ENCODE assay signal across 14 cellular contexts in genomic region chr4:10113362-10114047, GRCh38. TPM values are rescaled to one million over a fixed set of nuclear protein-coding genes. Genes with fewer than 3 reads are reported as not detected.
A peak's percentile ranks its signal among the peaks of the same experiment; 100 is the strongest.
DNase-seq lines count a peak whose midpoint lies in the region; ATAC-seq and TF ChIP-seq lines count a peak whose summit lies in the region.
"Had no signal": no experiment of that assay in that cellular context is flagged by ENCODE, and none has a peak within 500 bp of the region (broad histone marks: within the 10 kb centered on the region; RNA-seq: fewer than 3 reads in every experiment).

No MANE protein-coding gene starts in this region.

- H3K4me3 ChIP-seq in thoracic aorta (peak overlapping the region; percentile 89), dorsolateral prefrontal cortex (no peak overlapping the region)
- H3K4me3 ChIP-seq: Peyer's patch had no signal

- no peak for DNase-seq in activated CD8-positive, alpha-beta memory T cell treated with anti-CD3 and anti-CD28 coated beads, Interleukin-2, amount 10 ng/mL, durations not matched to agents 7 days and 5 days
- DNase-seq in activated CD8-positive, alpha-beta memory T cell treated with anti-CD3 and anti-CD28 coated beads for 24 hours, result no peak
- no peak for DNase-seq in activated T-helper 1 cell treated with anti-CD3 and anti-CD28 coated beads, Interleukin-12 subunit alpha, Interleukin-12 subunit beta, Interleukin-2, Interleukin-4 antibody, amounts not matched to agents 30 ng/mL and 10 ng/mL and 1 ng/mL, durations not matched to agents 14 hours and 24 hours and 36 hours (ENCODE audit: low spot score)
- DNase-seq in memory B cell (ENCODE audit: low spot score in 2 of 2) (no peak), thoracic aorta (ENCODE audit: low spot score) (no peak), dorsolateral prefrontal cortex (no peak), dedifferentiated amniotic fluid mesenchymal stem cell (ENCODE audit: extremely low spot score) (no peak)
- DNase-seq in central memory CD4-positive, alpha-beta T cell, result no peak
- DNase-seq: activated gamma-delta T cell treated with Interleukin-2 at 50 U/mL for 16 hours; EL; MM.1S; nucleus accumbens; Peyer's patch; stimulated activated CD4-positive, alpha-beta T cell treated with anti-CD3 and anti-CD28 coated beads, Interleukin-2, amount 100 ng/mL, for 48 hours had no signal

- H3K4me1 Mint-ChIP-seq in activated CD8-positive, alpha-beta memory T cell treated with anti-CD3 and anti-CD28 coated beads, Interleukin-2, amount 10 ng/mL, durations not matched to agents 7 days and 5 days, result peaks cover 82% of the 10 kb centered on the region
- H3K4me1 Mint-ChIP-seq in activated T-helper 1 cell treated with anti-CD3 and anti-CD28 coated beads, Interleukin-12 subunit alpha, Interleukin-12 subunit beta, Interleukin-2, Interleukin-4 antibody, amounts not matched to agents 30 ng/mL and 10 ng/mL and 1 ng/mL, durations not matched to agents 14 hours and 24 hours and 36 hours (ENCODE audit: low read depth), result peaks cover 86% of the 10 kb centered on the region
- peaks cover 65% of the 10 kb centered on the region for H3K4me1 Mint-ChIP-seq in memory B cell

- peak overlapping the region; percentile 98 for H3K4me3 Mint-ChIP-seq in activated CD8-positive, alpha-beta memory T cell treated with anti-CD3 and anti-CD28 coated beads, Interleukin-2, amount 10 ng/mL, durations not matched to agents 7 days and 5 days
- H3K4me3 Mint-ChIP-seq in activated T-helper 1 cell treated with anti-CD3 and anti-CD28 coated beads, Interleukin-12 subunit alpha, Interleukin-12 subunit beta, Interleukin-2, Interleukin-4 antibody, amounts not matched to agents 30 ng/mL and 10 ng/mL and 1 ng/mL, durations not matched to agents 14 hours and 24 hours and 36 hours, result peak overlapping the region; percentile 97
- H3K4me3 Mint-ChIP-seq in memory B cell, result no peak overlapping the region

- H3K27me3 ChIP-seq in thoracic aorta (replicated peaks; ENCODE audit: insufficient read depth) (no peaks in the 10 kb centered on the region), dorsolateral prefrontal cortex (no peaks in the 10 kb centered on the region)
- H3K27me3 ChIP-seq: Peyer's patch had no signal

- H3K9me3 ChIP-seq in thoracic aorta, result no peaks in the 10 kb centered on the region
- H3K9me3 ChIP-seq: Peyer's patch had no signal

- TF ChIP-seq CTCF in thoracic aorta (IDR thresholded peaks at IDR 0.05), result no peak
- TF ChIP-seq CTCF in dorsolateral prefrontal cortex (IDR thresholded peaks at IDR 0.05 in 54 of 56, conservative IDR thresholded peaks at IDR 0.05 in 2 of 56; ENCODE audit: low read depth in 1 of 56, partially characterized antibody in 56 of 56), result no peak

- no peak for ATAC-seq in activated CD8-positive, alpha-beta memory T cell treated with anti-CD3 and anti-CD28 coated beads, Interleukin-2, amount 10 ng/mL, durations not matched to agents 7 days and 5 days
- ATAC-seq in memory B cell (ENCODE audit: low read depth), result no peak
- no peak for ATAC-seq in thoracic aorta (ENCODE audit: insufficient number of reproducible peaks, low FRiP score, low read depth)

- H3K27ac Mint-ChIP-seq in activated CD8-positive, alpha-beta memory T cell treated with anti-CD3 and anti-CD28 coated beads, Interleukin-2, amount 10 ng/mL, durations not matched to agents 7 days and 5 days, result peak overlapping the region; percentile 7
- peak overlapping the region; percentile 70 for H3K27ac Mint-ChIP-seq in activated T-helper 1 cell treated with anti-CD3 and anti-CD28 coated beads, Interleukin-12 subunit alpha, Interleukin-12 subunit beta, Interleukin-2, Interleukin-4 antibody, amounts not matched to agents 30 ng/mL and 10 ng/mL and 1 ng/mL, durations not matched to agents 14 hours and 24 hours and 36 hours
- H3K27ac Mint-ChIP-seq in memory B cell, result peak overlapping the region; percentile 20

- peaks cover 65 to 83% of the 10 kb centered on the region in 2 donors for H3K4me1 ChIP-seq in thoracic aorta (ENCODE audit: control insufficient read depth in 1 of 2, low read depth in 2 of 2)

- H3K36me3 Mint-ChIP-seq in activated CD8-positive, alpha-beta memory T cell treated with anti-CD3 and anti-CD28 coated beads, Interleukin-2, amount 10 ng/mL, durations not matched to agents 7 days and 5 days, result peaks cover 71% of the 10 kb centered on the region
- H3K36me3 Mint-ChIP-seq in activated T-helper 1 cell treated with anti-CD3 and anti-CD28 coated beads, Interleukin-12 subunit alpha, Interleukin-12 subunit beta, Interleukin-2, Interleukin-4 antibody, amounts not matched to agents 30 ng/mL and 10 ng/mL and 1 ng/mL, durations not matched to agents 14 hours and 24 hours and 36 hours (ENCODE audit: low read depth), result peaks cover 69% of the 10 kb centered on the region
- peaks cover 22% of the 10 kb centered on the region for H3K36me3 Mint-ChIP-seq in memory B cell

- H3K27ac ChIP-seq in thoracic aorta (peak overlapping the region; percentile 59 to 90), dorsolateral prefrontal cortex (no peak overlapping the region)
- H3K27ac ChIP-seq: Peyer's patch had no signal

- no peaks in the 10 kb centered on the region for H3K9me3 Mint-ChIP-seq in activated CD8-positive, alpha-beta memory T cell treated with anti-CD3 and anti-CD28 coated beads, Interleukin-2, amount 10 ng/mL, durations not matched to agents 7 days and 5 days (ENCODE audit: low read depth)
- no peaks in the 10 kb centered on the region for H3K9me3 Mint-ChIP-seq in activated T-helper 1 cell treated with anti-CD3 and anti-CD28 coated beads, Interleukin-12 subunit alpha, Interleukin-12 subunit beta, Interleukin-2, Interleukin-4 antibody, amounts not matched to agents 30 ng/mL and 10 ng/mL and 1 ng/mL, durations not matched to agents 14 hours and 24 hours and 36 hours
- H3K9me3 Mint-ChIP-seq in memory B cell, result no peaks in the 10 kb centered on the region

- H3K27me3 Mint-ChIP-seq in activated CD8-positive, alpha-beta memory T cell treated with anti-CD3 and anti-CD28 coated beads, Interleukin-2, amount 10 ng/mL, durations not matched to agents 7 days and 5 days, result no peaks in the 10 kb centered on the region
- H3K27me3 Mint-ChIP-seq in activated T-helper 1 cell treated with anti-CD3 and anti-CD28 coated beads, Interleukin-12 subunit alpha, Interleukin-12 subunit beta, Interleukin-2, Interleukin-4 antibody, amounts not matched to agents 30 ng/mL and 10 ng/mL and 1 ng/mL, durations not matched to agents 14 hours and 24 hours and 36 hours (ENCODE audit: insufficient read depth), result no peaks in the 10 kb centered on the region
- no peaks in the 10 kb centered on the region for H3K27me3 Mint-ChIP-seq in memory B cell

- peaks cover 36% of the 10 kb centered on the region for H3K36me3 ChIP-seq in thoracic aorta

- CTCF ChIA-PET in activated CD8-positive, alpha-beta memory T cell treated with anti-CD3 and anti-CD28 coated beads, Interleukin-2, amount 10 ng/mL, durations not matched to agents 7 days and 5 days (lab: Charles Lee), result interaction anchor here (1.0 kb wide), 1 partner anchor 67 kb away, joined by 3 read pairs; no protein-coding TSS in a partner anchor

- intact Hi-C loops in activated T-helper 1 cell treated with anti-CD3 and anti-CD28 coated beads, Interleukin-12 subunit alpha, Interleukin-12 subunit beta, Interleukin-2, Interleukin-4 antibody, amounts not matched to agents 30 ng/mL and 10 ng/mL and 1 ng/mL, durations not matched to agents 14 hours and 24 hours and 36 hours (cut with micrococcal nuclease), result loop anchor here (10.0 kb wide), 2 partner anchors 509 to 1909 kb away; no protein-coding TSS in a partner anchor
- intact Hi-C loops in dorsolateral prefrontal cortex (cut with DNase I), result no loop called here

RNA-seq across cellular contexts. Expression of gene WDR1, which starts 3.1 kb away (rescaled TPM):
- 100 to 1,000 TPM; 481 to 538 TPM for total RNA-seq in activated CD8-positive, alpha-beta memory T cell treated with anti-CD3 and anti-CD28 coated beads, Interleukin-2, amount 10 ng/mL, durations not matched to agents 7 days and 5 days
- 449 and 453 TPM in 2 replicates for total RNA-seq in activated T-helper 1 cell treated with anti-CD3 and anti-CD28 coated beads, Interleukin-12 subunit alpha, Interleukin-12 subunit beta, Interleukin-2, Interleukin-4 antibody, amounts not matched to agents 30 ng/mL and 10 ng/mL and 1 ng/mL, durations not matched to agents 14 hours and 24 hours and 36 hours
- total RNA-seq in thoracic aorta (100 to 1,000 TPM; 263 to 408 TPM), dorsolateral prefrontal cortex (100 to 1,000 TPM in 77 of 120 experiments, 10 to 100 TPM in 43; 67.7 to 164 (median 107) TPM)

Comparison
In these comparisons a context has a peak if more than half of its experiments do, and no peak if none do; other contexts are left out.
1. H3K27ac Mint-ChIP-seq: peak in every context shown above with its lines; median percentile 70 in activated T-helper 1 cell treated with anti-CD3 and anti-CD28 coated beads, Interleukin-12 subunit alpha, Interleukin-12 subunit beta, Interleukin-2, Interleukin-4 antibody, amounts not matched to agents 30 ng/mL and 10 ng/mL and 1 ng/mL, durations not matched to agents 14 hours and 24 hours and 36 hours; 20 in memory B cell; 7 in activated CD8-positive, alpha-beta memory T cell treated with anti-CD3 and anti-CD28 coated beads, Interleukin-2, amount 10 ng/mL, durations not matched to agents 7 days and 5 days.
2. H3K27ac ChIP-seq: peak in thoracic aorta (2 of 2); none in dorsolateral prefrontal cortex (0 of 59).